ENCODE assay signal across 8 cellular contexts in the genomic region with DNA sequence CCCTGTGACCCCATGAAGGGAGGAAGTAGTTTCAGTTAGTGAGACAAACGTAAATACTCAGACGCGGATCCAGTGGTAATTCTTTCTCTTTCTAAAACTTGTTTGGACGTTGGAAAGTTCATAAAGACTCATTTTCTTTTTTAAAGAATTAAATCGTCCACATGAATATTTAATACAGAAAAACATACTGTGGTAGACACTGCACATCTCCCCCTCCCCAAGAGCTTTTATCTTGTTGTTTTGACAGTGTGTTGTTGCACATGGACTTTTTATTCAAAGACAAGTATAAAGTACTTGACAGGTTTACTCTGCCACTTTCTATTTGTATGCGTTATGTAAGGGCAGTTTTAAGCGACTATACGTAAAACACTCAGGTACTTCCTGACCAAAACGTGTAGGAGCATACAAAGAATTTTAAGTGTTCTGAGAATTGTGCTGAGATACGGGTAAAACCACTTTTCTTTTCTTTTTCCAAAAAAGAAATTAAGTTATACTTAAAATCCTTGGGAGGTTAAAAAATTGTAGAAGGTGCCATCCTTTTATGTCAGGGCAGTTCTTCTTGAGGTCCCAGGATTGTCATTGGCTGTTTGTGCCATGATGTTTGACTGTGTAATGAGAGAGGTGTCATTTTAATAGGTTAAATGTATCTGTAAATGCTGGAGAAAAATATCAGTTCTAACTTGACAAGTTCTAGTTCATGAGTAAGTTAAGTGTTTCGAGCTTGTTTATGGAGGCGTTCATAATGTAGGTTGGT. TPM values are rescaled to one million over a fixed set of nuclear protein-coding genes. Genes with fewer than 3 reads are reported as not detected.
DNase-seq lines count a peak whose midpoint lies in the region; ATAC-seq and TF ChIP-seq lines count a peak whose summit lies in the region.

No MANE protein-coding gene starts in this region.

- no peak for TF ChIP-seq POLR2A in vagina (IDR thresholded peaks at IDR 0.05)

- 0 out of 2 replicates have a peak overlapping the region, but pooled peaks have one; percentile 61 for H2AFZ ChIP-seq in OCI-LY3 (ENCODE audit: low read depth, low read length)

- H3K36me3 ChIP-seq in OCI-LY3 (replicated peaks; ENCODE audit: low read depth, low read length) (no peaks in the 10 kb centered on the region), vagina (no peaks in the 10 kb centered on the region)

- H3K9me3 ChIP-seq in OCI-LY3 (ENCODE audit: insufficient read depth, low read length) = no peaks in the 10 kb centered on the region
- no peaks in the 10 kb centered on the region for H3K9me3 ChIP-seq in mononuclear cell (ENCODE audit: low read depth, low read length)
- no peaks in the 10 kb centered on the region for H3K9me3 ChIP-seq in vagina

- H3K4me2 ChIP-seq in OCI-LY3 (ENCODE audit: low read length) = peak overlapping the region; percentile 74

- peaks cover 63% of the 10 kb centered on the region for H4K20me1 ChIP-seq in OCI-LY3 (ENCODE audit: insufficient read depth, low read length)

- POLR2A ChIA-PET in HEK293T (lab: Yijun Ruan, JAX) = interaction anchor here (0.6 to 3.5 kb wide), 5 partner anchors 8 to 156 kb away, joined by 3 to 35 read pairs (median 6); no protein-coding TSS in a partner anchor

- DNase-seq in Caki2 (ENCODE audit: low read depth) = peak; percentile 63
- DNase-seq in HEK293T (ENCODE audit: extremely low spot score) = peak; percentile 9
- peak; percentile 52 for DNase-seq in choroid plexus epithelial cell (ENCODE audit: low read depth)
- no peak for DNase-seq in vagina (ENCODE audit: extremely low spot score in 2 of 2)

- no peaks in the 10 kb centered on the region for H3K27me3 ChIP-seq in OCI-LY3 (ENCODE audit: low read depth, low read length)
- no peaks in the 10 kb centered on the region for H3K27me3 ChIP-seq in mononuclear cell (ENCODE audit: insufficient read depth, low read length)
- no peaks in the 10 kb centered on the region for H3K27me3 ChIP-seq in vagina

- H3K4me1 ChIP-seq in OCI-LY3 (ENCODE audit: low read length) = peaks cover 55% of the 10 kb centered on the region
- peaks cover 21% of the 10 kb centered on the region for H3K4me1 ChIP-seq in mononuclear cell (ENCODE audit: insufficient read depth, low read length)
- peaks cover 72% of the 10 kb centered on the region for H3K4me1 ChIP-seq in vagina

- ATAC-seq in HG03342 (IDR thresholded peaks at IDR 0.05; ENCODE audit: unreplicated experiment) (no peak), HG03520 (IDR thresholded peaks at IDR 0.05; ENCODE audit: unreplicated experiment) (no peak)

- CTCF ChIA-PET in HEK293T (lab: Yijun Ruan, JAX) = interaction anchor here (0.6 kb wide), 1 partner anchor 522 kb away, joined by 3 read pairs; no protein-coding TSS in a partner anchor

- peak overlapping the region; percentile 91 for H3K27ac ChIP-seq in OCI-LY3 (ENCODE audit: low read length)
- H3K27ac ChIP-seq in vagina = peak overlapping the region; percentile 99

- intact Hi-C loops in vagina (cut with DNase I) = no loop called here

- H3K9ac ChIP-seq in OCI-LY3 (ENCODE audit: low read length) = peak overlapping the region; percentile 98

- in situ Hi-C loops in Caki2 (cut with HindIII; ENCODE audit: low pct_unique_long_range_greater_than_20kb, low sequenced_read_pairs) = no loop called here

- H3K4me3 ChIP-seq in OCI-LY3 (ENCODE audit: low read length) = peak overlapping the region; percentile 98
- H3K4me3 ChIP-seq in choroid plexus epithelial cell (ENCODE audit: low read depth, low read length) = peak overlapping the region; percentile 83
- peak overlapping the region; percentile 96 for H3K4me3 ChIP-seq in mononuclear cell (ENCODE audit: low read length)
- peak overlapping the region; percentile 83 to 98 for H3K4me3 ChIP-seq in vagina

- peaks cover 98% of the 10 kb centered on the region for H3K79me2 ChIP-seq in OCI-LY3 (ENCODE audit: low read length)

- no peak for TF ChIP-seq CTCF in OCI-LY3 (IDR thresholded peaks at IDR 0.05; ENCODE audit: low read depth, low read length)
- no peak for TF ChIP-seq CTCF in choroid plexus epithelial cell (conservative IDR thresholded peaks at IDR 0.05; ENCODE audit: low read depth, low read length)
- TF ChIP-seq CTCF in vagina (IDR thresholded peaks at IDR 0.05) = no peak

TF ChIP-seq in HEK293T, 16 proteins besides CTCF, POLR2A, EP300 and RAD21:
- TF ChIP-seq L3MBTL2 (conservative IDR thresholded peaks at IDR 0.05) = no peak
- no peak for TF ChIP-seq ELF4 (IDR thresholded peaks at IDR 0.05)
- no peak for TF ChIP-seq ARNT (IDR thresholded peaks at IDR 0.05)
- no peak for TF ChIP-seq FOXM1 (IDR thresholded peaks at IDR 0.05; ENCODE audit: borderline replicate concordance)
- TF ChIP-seq BHLHE40 (IDR thresholded peaks at IDR 0.05; ENCODE audit: borderline replicate concordance) = no peak
- no peak for TF ChIP-seq HDGF (IDR thresholded peaks at IDR 0.05; ENCODE audit: borderline replicate concordance)
- TF ChIP-seq TARDBP (IDR thresholded peaks at IDR 0.05) = no peak
- no peak for TF ChIP-seq ZNF384 (IDR thresholded peaks at IDR 0.05)
- TF ChIP-seq, protein P1, sequence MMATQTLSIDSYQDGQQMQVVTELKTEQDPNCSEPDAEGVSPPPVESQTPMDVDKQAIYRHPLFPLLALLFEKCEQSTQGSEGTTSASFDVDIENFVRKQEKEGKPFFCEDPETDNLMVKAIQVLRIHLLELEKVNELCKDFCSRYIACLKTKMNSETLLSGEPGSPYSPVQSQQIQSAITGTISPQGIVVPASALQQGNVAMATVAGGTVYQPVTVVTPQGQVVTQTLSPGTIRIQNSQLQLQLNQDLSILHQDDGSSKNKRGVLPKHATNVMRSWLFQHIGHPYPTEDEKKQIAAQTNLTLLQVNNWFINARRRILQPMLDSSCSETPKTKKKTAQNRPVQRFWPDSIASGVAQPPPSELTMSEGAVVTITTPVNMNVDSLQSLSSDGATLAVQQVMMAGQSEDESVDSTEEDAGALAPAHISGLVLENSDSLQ (IDR thresholded peaks at IDR 0.05) = no peak
- no peak for TF ChIP-seq NFRKB (IDR thresholded peaks at IDR 0.05)
- no peak for TF ChIP-seq FOXA1 (IDR thresholded peaks at IDR 0.05)
- TF ChIP-seq FOXK2 (IDR thresholded peaks at IDR 0.05) = no peak
- no peak for TF ChIP-seq LEF1 (IDR thresholded peaks at IDR 0.05; ENCODE audit: borderline replicate concordance)
- TF ChIP-seq SUZ12 (IDR thresholded peaks at IDR 0.05) = no peak
- no peak for TF ChIP-seq SP1 (IDR thresholded peaks at IDR 0.05)

RNA-seq across cellular contexts. Expression of a gene that starts 1.3 kb away (rescaled TPM):
- total RNA-seq in Caki2 (2014; rRNA removed; shearing (Covaris generic); ENCODE audit: low replicate concordance) = 9.1 and 9.6 TPM in 2 replicates
- total RNA-seq in mononuclear cell = 97.6 TPM
- 67.8 TPM for total RNA-seq in vagina

Comparison
In these comparisons a context has a peak if more than half of its experiments do, and no peak if none do; other contexts are left out.
1. DNase-seq: peak in Caki2 (single experiment), HEK293T (single experiment) and choroid plexus epithelial cell (single experiment); none in vagina (0 of 2).
2. Peak in every context shown above with its lines, with median percentiles within 50 percentile points of each other: H3K4me3 ChIP-seq.